In genomic region chr6:48809700-48810099, GRCh38 we compare ENCODE assay signal across 19 cellular contexts.
DNase-seq lines count a peak whose midpoint lies in the region; ATAC-seq and TF ChIP-seq lines count a peak whose summit lies in the region.
"Had no signal": no experiment of that assay in that cellular context is flagged by ENCODE, and none has a peak within 500 bp of the region (broad histone marks: within the 10 kb centered on the region; RNA-seq: fewer than 3 reads in every experiment).

No MANE protein-coding gene starts in this region.

- H3K4me1 Mint-ChIP-seq in naive thymus-derived CD4-positive, alpha-beta T cell = no peaks in the 10 kb centered on the region
- H3K4me1 Mint-ChIP-seq: CD14-positive monocyte; CD4-positive, alpha-beta memory T cell had no signal

- H3K79me2 ChIP-seq in SK-N-SH (ENCODE audit: insufficient read depth) = no peaks in the 10 kb centered on the region
- no peaks in the 10 kb centered on the region for H3K79me2 ChIP-seq in OCI-LY3 (ENCODE audit: low read length)

- DNase-seq in SK-N-SH (no peak), left colon (peak in 1 of 2 donors; percentile 38), dedifferentiated amniotic fluid mesenchymal stem cell (ENCODE audit: extremely low spot score) (no peak), right atrium auricular region (ENCODE audit: low spot score) (no peak)
- no peak for DNase-seq in naive thymus-derived CD4-positive, alpha-beta T cell
- DNase-seq: 8988T; CD4-positive, alpha-beta memory T cell; DMS 273 treated with DMSO at 0.1 percent for 48 hours; DMS79; GDM1; HCEC 1CT; HFFc6; IMR-90 had no signal

- H3K4me3 Mint-ChIP-seq in naive thymus-derived CD4-positive, alpha-beta T cell = no peak overlapping the region
- H3K4me3 Mint-ChIP-seq: CD14-positive monocyte, HFFc6 had no signal

- H3K4me1 ChIP-seq in SK-N-SH (ENCODE audit: control insufficient read depth in 1 of 2, insufficient read depth in 2 of 2, low read depth in 1 of 2, low read length in 1 of 2) (no peaks in the 10 kb centered on the region), OCI-LY3 (ENCODE audit: low read length) (no peaks in the 10 kb centered on the region), right atrium auricular region (no peaks in the 10 kb centered on the region)
- no peaks in the 10 kb centered on the region for H3K4me1 ChIP-seq in naive thymus-derived CD4-positive, alpha-beta T cell (ENCODE audit: control insufficient read depth in 2 of 2, insufficient read depth in 2 of 2, low read length in 2 of 2)
- H3K4me1 ChIP-seq: BLaER1 had no signal

- 0 out of 2 replicates have a peak, but pooled peaks cover 3% of the 10 kb centered on the region for H3K9me2 ChIP-seq in SK-N-SH

- no peaks in the 10 kb centered on the region for H3K36me3 ChIP-seq in SK-N-SH (replicated peaks in 1 of 2; ENCODE audit: control insufficient read depth in 1 of 2, insufficient read depth in 2 of 2, low read length in 1 of 2)
- H3K36me3 ChIP-seq in OCI-LY3 (replicated peaks; ENCODE audit: low read depth, low read length) = no peaks in the 10 kb centered on the region
- no peaks in the 10 kb centered on the region for H3K36me3 ChIP-seq in naive thymus-derived CD4-positive, alpha-beta T cell (ENCODE audit: control insufficient read depth in 2 of 3, insufficient read depth in 3 of 3, low read length in 3 of 3)
- H3K36me3 ChIP-seq in right atrium auricular region = no peaks in the 10 kb centered on the region
- H3K36me3 ChIP-seq: BLaER1 had no signal

- no peak for TF ChIP-seq RAD21 in SK-N-SH (IDR thresholded peaks at IDR 0.05; ENCODE audit: low read length)

- H2AFZ ChIP-seq in SK-N-SH (ENCODE audit: low read depth) = peak overlapping the region; percentile 71; the same call in 1 of the 2 replicates
- H2AFZ ChIP-seq in OCI-LY3 (ENCODE audit: low read depth, low read length) = 0 out of 2 replicates have a peak overlapping the region, but pooled peaks have one; percentile 6

- H3K27ac Mint-ChIP-seq in naive thymus-derived CD4-positive, alpha-beta T cell = no peak overlapping the region
- H3K27ac Mint-ChIP-seq: CD14-positive monocyte; CD4-positive, alpha-beta memory T cell; HFFc6 had no signal

- H3K27me3 ChIP-seq in SK-N-SH (ENCODE audit: insufficient read depth) (no peaks in the 10 kb centered on the region), OCI-LY3 (ENCODE audit: low read depth, low read length) (no peaks in the 10 kb centered on the region), right atrium auricular region (no peaks in the 10 kb centered on the region)
- H3K27me3 ChIP-seq in naive thymus-derived CD4-positive, alpha-beta T cell (ENCODE audit: control insufficient read depth in 2 of 2, insufficient read depth in 2 of 2, low read length in 2 of 2) = no peaks in the 10 kb centered on the region
- H3K27me3 ChIP-seq: BLaER1 had no signal

- H3K4me3 ChIP-seq in SK-N-SH (ENCODE audit: low read depth in 2 of 2, low read length in 1 of 2) (no peak overlapping the region), OCI-LY3 (ENCODE audit: low read length) (no peak overlapping the region), right atrium auricular region (no peak overlapping the region)
- no peak overlapping the region for H3K4me3 ChIP-seq in naive thymus-derived CD4-positive, alpha-beta T cell (ENCODE audit: low read length)
- H3K4me3 ChIP-seq: BLaER1, K562 had no signal

- TF ChIP-seq EP300 in SK-N-SH (IDR thresholded peaks at IDR 0.05; ENCODE audit: borderline replicate concordance in 1 of 2, low read depth in 1 of 2, low read length in 1 of 2) = no peak

- TF ChIP-seq CTCF in SK-N-SH (IDR thresholded peaks at IDR 0.05) (no peak), OCI-LY3 (IDR thresholded peaks at IDR 0.05; ENCODE audit: low read depth, low read length) (no peak), right atrium auricular region (IDR thresholded peaks at IDR 0.05) (no peak)

- 64% methylated on average over 2 of the region's 2 CpGs for WGBS in SK-N-SH (ENCODE audit: low lambda C conversion rate)

- no peaks in the 10 kb centered on the region for H3K27me3 Mint-ChIP-seq in naive thymus-derived CD4-positive, alpha-beta T cell
- H3K27me3 Mint-ChIP-seq: CD4-positive, alpha-beta memory T cell had no signal

- no peak overlapping the region for H3K4me2 ChIP-seq in SK-N-SH
- H3K4me2 ChIP-seq in OCI-LY3 (ENCODE audit: low read length) = no peak overlapping the region
- H3K4me2 ChIP-seq: BLaER1 had no signal

- peaks cover 0 to 6% (median 0%) of the 10 kb centered on the region in 11 donors for H3K9me3 Mint-ChIP-seq in naive thymus-derived CD4-positive, alpha-beta T cell
- H3K9me3 Mint-ChIP-seq: HFFc6 had no signal

- no peaks in the 10 kb centered on the region for H3F3A ChIP-seq in SK-N-SH (replicated peaks; ENCODE audit: insufficient read depth)

- no peaks in the 10 kb centered on the region for H3K9me3 ChIP-seq in SK-N-SH
- no peaks in the 10 kb centered on the region for H3K9me3 ChIP-seq in OCI-LY3 (ENCODE audit: insufficient read depth, low read length)
- no peaks in the 10 kb centered on the region for H3K9me3 ChIP-seq in naive thymus-derived CD4-positive, alpha-beta T cell (ENCODE audit: control insufficient read depth in 2 of 3, low read length in 3 of 3)
- no peaks in the 10 kb centered on the region for H3K9me3 ChIP-seq in right atrium auricular region
- H3K9me3 ChIP-seq: BLaER1 had no signal

- ATAC-seq in SK-N-SH treated with all-trans-retinoic acid at 6 μM for 48 hours (no peak), left colon (peak; percentile 83), HG03565 (IDR thresholded peaks at IDR 0.05; ENCODE audit: unreplicated experiment) (no peak)
- ATAC-seq in naive thymus-derived CD4-positive, alpha-beta T cell = no peak
- ATAC-seq: K562 had no signal

- H3K27ac ChIP-seq in SK-N-SH (ENCODE audit: low read depth in 2 of 2, low read length in 1 of 2) (no peak overlapping the region), OCI-LY3 (ENCODE audit: low read length) (no peak overlapping the region), right atrium auricular region (no peak overlapping the region)
- H3K27ac ChIP-seq in naive thymus-derived CD4-positive, alpha-beta T cell (ENCODE audit: low read depth, low read length) = no peak overlapping the region
- H3K27ac ChIP-seq: BLaER1 had no signal

- H3K36me3 Mint-ChIP-seq in naive thymus-derived CD4-positive, alpha-beta T cell = no peaks in the 10 kb centered on the region
- H3K36me3 Mint-ChIP-seq: CD14-positive monocyte; CD4-positive, alpha-beta memory T cell had no signal

- H4K20me1 ChIP-seq in SK-N-SH (ENCODE audit: insufficient read depth) (no peaks in the 10 kb centered on the region), OCI-LY3 (ENCODE audit: insufficient read depth, low read length) (no peaks in the 10 kb centered on the region)
- H4K20me1 ChIP-seq: BLaER1 had no signal

- CTCF ChIA-PET in SK-N-SH (lab: Yijun Ruan, JAX) = no interaction called here
- CTCF ChIA-PET in naive thymus-derived CD4-positive, alpha-beta T cell (lab: Charles Lee) = no interaction called here

- intact Hi-C loops in left colon (cut with DNase I, micrococcal nuclease) = no loop called here
- intact Hi-C loops in naive thymus-derived CD4-positive, alpha-beta T cell (cut with micrococcal nuclease) = no loop called here

- POLR2A ChIA-PET in SK-N-SH (lab: Yijun Ruan, JAX) = interaction anchor here (0.6 kb wide), 1 partner anchor 48 kb away, joined by 3 read pairs; no protein-coding TSS in a partner anchor
- POLR2A ChIA-PET in naive thymus-derived CD4-positive, alpha-beta T cell (lab: Charles Lee) = no interaction called here

- H3K9ac ChIP-seq in SK-N-SH (no peak overlapping the region), OCI-LY3 (ENCODE audit: low read length) (no peak overlapping the region)
- H3K9ac ChIP-seq: BLaER1 had no signal

TF ChIP-seq in SK-N-SH, 30 proteins besides CTCF, POLR2A, EP300 and RAD21 (continues in another document):
- no peak for TF ChIP-seq ZBTB33 (IDR thresholded peaks at IDR 0.05; ENCODE audit: borderline replicate concordance, low read depth)
- TF ChIP-seq MAX (IDR thresholded peaks at IDR 0.05; ENCODE audit: low read depth) = no peak
- no peak for TF ChIP-seq GATA2 (CRISPR knock-in tag; IDR thresholded peaks at IDR 0.05)

TF ChIP-seq in SK-N-SH treated with all-trans-retinoic acid at 6 μM for 48 hours, 23 proteins besides CTCF, POLR2A, EP300 and RAD21:
- TF ChIP-seq ZNF70 (CRISPR knock-in tag; IDR thresholded peaks at IDR 0.05) = no peak
- no peak for TF ChIP-seq GLIS3 (CRISPR knock-in tag; IDR thresholded peaks at IDR 0.05)
- no peak for TF ChIP-seq ISL1 (CRISPR knock-in tag; IDR thresholded peaks at IDR 0.05)
- no peak for TF ChIP-seq CSDC2 (CRISPR knock-in tag; IDR thresholded peaks at IDR 0.05)
- no peak for TF ChIP-seq BACH2 (CRISPR knock-in tag; IDR thresholded peaks at IDR 0.05; ENCODE audit: borderline replicate concordance)
TF ChIP-seq in SK-N-SH treated with all-trans-retinoic acid at 6 μM for 48 hours: peak in this region for 0.
